ENCODE assay signal across 13 cellular contexts in genomic region chr3:48597408-48597800, GRCh38. TPM values are rescaled to one million over a fixed set of nuclear protein-coding genes. Genes with fewer than 3 reads are reported as not detected.
A peak's percentile ranks its signal among the peaks of the same experiment; 100 is the strongest.
DNase-seq lines count a peak whose midpoint lies in the region; ATAC-seq and TF ChIP-seq lines count a peak whose summit lies in the region.
"Had no signal": no experiment of that assay in that cellular context is flagged by ENCODE, and none has a peak within 500 bp of the region (broad histone marks: within the 10 kb centered on the region; RNA-seq: fewer than 3 reads in every experiment).

No MANE protein-coding gene starts in this region.

- no peak overlapping the region for H3K4me3 Mint-ChIP-seq in brain
- no peak overlapping the region for H3K4me3 Mint-ChIP-seq in stimulated activated effector memory CD8-positive, alpha-beta T cell treated with anti-CD3 and anti-CD28 coated beads, Interleukin-12 subunit alpha, Interleukin-12 subunit beta, amount 100 ng/mL, for 72 hours
- no peak overlapping the region for H3K4me3 Mint-ChIP-seq in activated CD8-positive, alpha-beta memory T cell treated with anti-CD3 and anti-CD28 coated beads, Interleukin-2, amount 10 ng/mL, durations not matched to agents 7 days and 5 days

- ATAC-seq in left lobe of liver = peak; percentile 2
- no peak for ATAC-seq in stimulated activated effector memory CD8-positive, alpha-beta T cell treated with anti-CD3 and anti-CD28 coated beads, Interleukin-12 subunit alpha, Interleukin-12 subunit beta, amount 100 ng/mL, for 72 hours
- no peak for ATAC-seq in activated CD8-positive, alpha-beta memory T cell treated with anti-CD3 and anti-CD28 coated beads, Interleukin-2, amount 10 ng/mL, durations not matched to agents 7 days and 5 days
- ATAC-seq: GM12878 had no signal

- CTCF ChIA-PET in activated CD8-positive, alpha-beta memory T cell treated with anti-CD3 and anti-CD28 coated beads, Interleukin-2, amount 10 ng/mL, durations not matched to agents 7 days and 5 days (lab: Charles Lee) = interaction anchor here (1.0 to 1.3 kb wide), 2 partner anchors 12 to 161 kb away, joined by 4 to 5 read pairs; partner anchors contain the start of gene UQCRC1

- DNase-seq in EH (ENCODE audit: low read depth) (peak; percentile 5), left lobe of liver (ENCODE audit: low spot score) (no peak), inferior parietal cortex (ENCODE audit: extremely low spot score) (no peak)
- no peak for DNase-seq in stimulated activated effector memory CD8-positive, alpha-beta T cell treated with anti-CD3 and anti-CD28 coated beads, Interleukin-12 subunit alpha, Interleukin-12 subunit beta, amount 100 ng/mL, for 72 hours (ENCODE audit: low spot score in 2 of 2)
- DNase-seq in activated CD8-positive, alpha-beta memory T cell treated with anti-CD3 and anti-CD28 coated beads, Interleukin-2, amount 50 U/mL, for 48 hours = no peak
- no peak for DNase-seq in activated CD8-positive, alpha-beta memory T cell treated with anti-CD3 and anti-CD28 coated beads, Interleukin-2, amount 10 ng/mL, durations not matched to agents 7 days and 5 days
- no peak for DNase-seq in activated effector memory CD4-positive, alpha-beta T cell treated with anti-CD3 and anti-CD28 coated beads, Interleukin-2, amount 50 U/mL, for 16 hours
- DNase-seq: DMS 273 treated with DMSO at 0.1 percent for 48 hours, NCI-H1417, NCI-H82, nucleus accumbens had no signal

- peak overlapping the region in 3 of 5 experiments; percentile 22 to 88 (median 67) for H3K27ac Mint-ChIP-seq in brain
- H3K27ac Mint-ChIP-seq in stimulated activated effector memory CD8-positive, alpha-beta T cell treated with anti-CD3 and anti-CD28 coated beads, Interleukin-12 subunit alpha, Interleukin-12 subunit beta, amount 100 ng/mL, for 72 hours = peak overlapping the region; percentile 33
- no peak overlapping the region for H3K27ac Mint-ChIP-seq in activated CD8-positive, alpha-beta memory T cell treated with anti-CD3 and anti-CD28 coated beads, Interleukin-2, amount 10 ng/mL, durations not matched to agents 7 days and 5 days

- no peak for TF ChIP-seq CTCF in brain (conservative IDR thresholded peaks at IDR 0.05)

- no peaks in the 10 kb centered on the region for H3K9me3 Mint-ChIP-seq in brain
- H3K9me3 Mint-ChIP-seq in stimulated activated effector memory CD8-positive, alpha-beta T cell treated with anti-CD3 and anti-CD28 coated beads, Interleukin-12 subunit alpha, Interleukin-12 subunit beta, amount 100 ng/mL, for 72 hours = no peaks in the 10 kb centered on the region
- H3K9me3 Mint-ChIP-seq in activated CD8-positive, alpha-beta memory T cell treated with anti-CD3 and anti-CD28 coated beads, Interleukin-2, amount 10 ng/mL, durations not matched to agents 7 days and 5 days (ENCODE audit: low read depth) = no peaks in the 10 kb centered on the region

- peaks cover 5% of the 10 kb centered on the region for H3K27me3 Mint-ChIP-seq in brain
- peaks cover 23% of the 10 kb centered on the region for H3K27me3 Mint-ChIP-seq in activated CD8-positive, alpha-beta memory T cell treated with anti-CD3 and anti-CD28 coated beads, Interleukin-2, amount 10 ng/mL, durations not matched to agents 7 days and 5 days

- H3K4me1 Mint-ChIP-seq in brain = peaks cover 17% of the 10 kb centered on the region
- peaks cover 24% of the 10 kb centered on the region for H3K4me1 Mint-ChIP-seq in stimulated activated effector memory CD8-positive, alpha-beta T cell treated with anti-CD3 and anti-CD28 coated beads, Interleukin-12 subunit alpha, Interleukin-12 subunit beta, amount 100 ng/mL, for 72 hours
- H3K4me1 Mint-ChIP-seq in activated CD8-positive, alpha-beta memory T cell treated with anti-CD3 and anti-CD28 coated beads, Interleukin-2, amount 10 ng/mL, durations not matched to agents 7 days and 5 days = no peaks in the 10 kb centered on the region

- H3K36me3 Mint-ChIP-seq in brain = peaks cover 27% of the 10 kb centered on the region
- peaks cover 55% of the 10 kb centered on the region for H3K36me3 Mint-ChIP-seq in stimulated activated effector memory CD8-positive, alpha-beta T cell treated with anti-CD3 and anti-CD28 coated beads, Interleukin-12 subunit alpha, Interleukin-12 subunit beta, amount 100 ng/mL, for 72 hours
- H3K36me3 Mint-ChIP-seq in activated CD8-positive, alpha-beta memory T cell treated with anti-CD3 and anti-CD28 coated beads, Interleukin-2, amount 10 ng/mL, durations not matched to agents 7 days and 5 days = peaks cover 8% of the 10 kb centered on the region

RNA-seq across cellular contexts. Expression of gene COL7A1, which starts 2.3 kb away (rescaled TPM):
- polyA plus RNA-seq in brain (ENCODE audit: insufficient read depth, low read depth, low replicate concordance) = 1.5 TPM
- total RNA-seq in left lobe of liver = 2.5 TPM
- total RNA-seq in activated CD8-positive, alpha-beta memory T cell treated with anti-CD3 and anti-CD28 coated beads, Interleukin-2, amount 10 ng/mL, durations not matched to agents 7 days and 5 days = 1 to 10 TPM; 1.1 TPM

RNA-seq across cellular contexts. Expression of gene UQCRC1, which starts 12.0 kb away (rescaled TPM):
- 205 TPM for polyA plus RNA-seq in brain (ENCODE audit: insufficient read depth, low read depth, low replicate concordance)
- 232 TPM for total RNA-seq in left lobe of liver
- 100 to 1,000 TPM; 201 to 220 TPM for total RNA-seq in activated CD8-positive, alpha-beta memory T cell treated with anti-CD3 and anti-CD28 coated beads, Interleukin-2, amount 10 ng/mL, durations not matched to agents 7 days and 5 days

RNA-seq across cellular contexts. Expression of gene TMEM89, which starts 24.2 kb away (rescaled TPM):
- not detected for polyA plus RNA-seq in brain (ENCODE audit: insufficient read depth, low read depth, low replicate concordance)
- total RNA-seq in left lobe of liver = not detected
- total RNA-seq in activated CD8-positive, alpha-beta memory T cell treated with anti-CD3 and anti-CD28 coated beads, Interleukin-2, amount 10 ng/mL, durations not matched to agents 7 days and 5 days = under 1 TPM in 1 of 2 experiments, not detected in 1; 0.73 TPM
- total RNA-seq: GM12878 had no signal
- polyA plus RNA-seq: GM12878 had no signal

RNA-seq across cellular contexts. Expression of gene UCN2, which starts 33.8 kb away (rescaled TPM):
- polyA plus RNA-seq in brain (ENCODE audit: insufficient read depth, low read depth, low replicate concordance) = not detected
- total RNA-seq in left lobe of liver = not detected
- not detected for total RNA-seq in activated CD8-positive, alpha-beta memory T cell treated with anti-CD3 and anti-CD28 coated beads, Interleukin-2, amount 10 ng/mL, durations not matched to agents 7 days and 5 days
- total RNA-seq: GM12878 had no signal

RNA-seq across cellular contexts. Expression of gene SLC26A6, which starts 37.9 kb away (rescaled TPM):
- 3.8 TPM for polyA plus RNA-seq in brain (ENCODE audit: insufficient read depth, low read depth, low replicate concordance)
- 8.4 TPM for total RNA-seq in left lobe of liver
- total RNA-seq in activated CD8-positive, alpha-beta memory T cell treated with anti-CD3 and anti-CD28 coated beads, Interleukin-2, amount 10 ng/mL, durations not matched to agents 7 days and 5 days = 10 to 100 TPM; 44.9 to 59.0 TPM
